Comparison of ENCODE assay signal across 28 cellular contexts in the genomic region with DNA sequence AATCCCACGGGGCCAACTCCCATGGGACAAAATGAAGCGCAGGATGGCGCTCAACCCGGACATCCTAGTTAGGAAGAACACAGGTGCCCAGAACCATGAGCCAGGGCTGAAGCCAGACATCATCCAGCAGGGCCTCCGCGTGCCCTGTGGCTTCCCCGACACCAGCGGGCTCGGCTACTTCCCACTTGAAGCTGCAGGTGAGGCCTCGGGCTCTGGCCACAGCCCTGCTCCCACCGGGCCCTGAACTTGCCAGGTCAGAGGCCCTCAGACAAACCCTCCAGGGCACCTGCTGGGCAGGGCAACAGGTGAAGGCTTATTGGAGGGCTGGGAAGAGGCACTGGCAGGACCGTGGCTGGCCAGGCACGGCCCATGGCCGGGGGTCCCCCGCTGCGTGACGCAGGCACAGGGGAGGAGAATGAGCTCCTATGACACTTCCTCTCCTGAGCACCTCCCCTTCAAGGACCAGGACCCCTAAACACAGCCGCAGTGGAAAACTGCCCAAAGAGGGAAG.
DNase-seq lines count a peak whose midpoint lies in the region; ATAC-seq, FAIRE-seq and TF ChIP-seq lines count a peak whose summit lies in the region.
"Had no signal": no experiment of that assay in that cellular context is flagged by ENCODE, and none has a peak within 500 bp of the region (broad histone marks: within the 10 kb centered on the region; RNA-seq: fewer than 3 reads in every experiment).

No MANE protein-coding gene starts in this region.

- peaks cover 3% of the 10 kb centered on the region; the same call in 1 of the 2 replicates for H4K20me1 ChIP-seq in HepG2 (ENCODE audit: insufficient read depth, low read length)

- H3K79me2 ChIP-seq in HepG2 (ENCODE audit: insufficient read depth, low read length), result peaks cover 2% of the 10 kb centered on the region

- no peak overlapping the region for H3K4me3 ChIP-seq in HepG2 (replicated peaks in 1 of 3; ENCODE audit: insufficient read depth in 1 of 3, low read depth in 2 of 3, low read length in 3 of 3)
- no peak overlapping the region for H3K4me3 ChIP-seq in right lobe of liver
- H3K4me3 ChIP-seq in vagina, result no peak overlapping the region
- H3K4me3 ChIP-seq in tibial nerve, result no peak overlapping the region
- H3K4me3 ChIP-seq: BLaER1 treated with 17β-estradiol and CSF1 and Interleukin-3, amounts not matched to agents 10 nM and 100 nM; coronary artery; hepatocyte; pancreas; spleen had no signal

- DNase-seq in HepG2 (ENCODE audit: low spot score), result no peak
- DNase-seq in right lobe of liver, result no peak
- no peak for DNase-seq in activated T-helper 2 cell treated with anti-CD3 and anti-CD28 coated beads, Interferon-gamma antibody, Interleukin-2, Interleukin-4, amounts not matched to agents 10 μg/mL and 5 μg/mL and 100 μg/mL, durations not matched to agents 14 hours and 24 hours and 36 hours (ENCODE audit: low spot score)
- no peak for DNase-seq in nephron progenitor cell
- DNase-seq in vagina (ENCODE audit: extremely low spot score in 2 of 2), result no peak
- no peak for DNase-seq in NCI-H1694 (lab: John Stamatoyannopoulos, UW)
- no peak for DNase-seq in tibial nerve (ENCODE audit: low spot score in 2 of 2)
- DNase-seq: activated CD4-positive, alpha-beta T cell treated with anti-CD3 and anti-CD28 coated beads for 1 hour; activated naive CD4-positive, alpha-beta T cell treated with anti-CD3 and anti-CD28 coated beads, Interleukin-2, amount 50 U/mL, for 16 hours; activated T-cell treated with anti-CD3 and anti-CD28 coated beads, Interleukin-2, amount 50 U/mL, for 1 hour; anterior cingulate cortex; effector memory CD4-positive, alpha-beta T cell; foreskin keratinocyte; HFFc6; left colon; naive B cell; NCI-H1436 treated with DMSO at 0.1 percent for 48 hours; NCI-H446; NCI-H82; RPMI8226; spleen; substantia nigra; T-helper 1 cell had no signal

- H3K36me3 Mint-ChIP-seq in activated T-helper 2 cell treated with anti-CD3 and anti-CD28 coated beads, Interferon-gamma antibody, Interleukin-2, Interleukin-4, amounts not matched to agents 10 μg/mL and 5 μg/mL and 100 μg/mL, durations not matched to agents 14 hours and 24 hours and 36 hours (ENCODE audit: low read depth), result peaks cover 81% of the 10 kb centered on the region
- H3K36me3 Mint-ChIP-seq in nephron progenitor cell (ENCODE audit: low read depth), result peaks cover 70% of the 10 kb centered on the region

- TF ChIP-seq EP300 in HepG2 (IDR thresholded peaks at IDR 0.05; ENCODE audit: low read depth in 2 of 2, low read length in 2 of 2) (no peak), HepG2 (CRISPR knock-in tag; IDR thresholded peaks at IDR 0.05; ENCODE audit: borderline replicate concordance) (no peak), tibial nerve (IDR thresholded peaks at IDR 0.05) (no peak)

- in situ Hi-C loops in HepG2 (cut with HindIII; ENCODE audit: extremely low pct_ligation_motif_present, low pct_unique_long_range_greater_than_20kb), result no loop called here

- peak overlapping the region; percentile 28 for H3K27ac Mint-ChIP-seq in activated T-helper 2 cell treated with anti-CD3 and anti-CD28 coated beads, Interferon-gamma antibody, Interleukin-2, Interleukin-4, amounts not matched to agents 10 μg/mL and 5 μg/mL and 100 μg/mL, durations not matched to agents 14 hours and 24 hours and 36 hours
- peak overlapping the region; percentile 92 for H3K27ac Mint-ChIP-seq in nephron progenitor cell
- H3K27ac Mint-ChIP-seq: HFFc6 had no signal

- H3K9ac ChIP-seq in HepG2 (ENCODE audit: insufficient read depth, low read depth, low read length), result no peak overlapping the region
- H3K9ac ChIP-seq: BLaER1 treated with 17β-estradiol and CSF1 and Interleukin-3, amounts not matched to agents 10 nM and 100 nM had no signal

- TF ChIP-seq CTCF in HepG2 (CRISPR knock-in tag; IDR thresholded peaks at IDR 0.05), result no peak
- no peak for TF ChIP-seq CTCF in right lobe of liver (IDR thresholded peaks at IDR 0.05)
- TF ChIP-seq CTCF in nephron progenitor cell (IDR thresholded peaks at IDR 0.05), result no peak
- no peak for TF ChIP-seq CTCF in vagina (IDR thresholded peaks at IDR 0.05)
- TF ChIP-seq CTCF in tibial nerve (IDR thresholded peaks at IDR 0.05), result no peak

- no peak for FAIRE-seq in HepG2 (lab: Jason Lieb, UNC)
- FAIRE-seq: pancreas, TTC549 had no signal

- intact Hi-C loops in HepG2 (cut with micrococcal nuclease; ENCODE audit: unreplicated experiment), result no loop called here
- intact Hi-C loops in right lobe of liver (cut with DNase I), result no loop called here
- intact Hi-C loops in activated T-helper 2 cell treated with anti-CD3 and anti-CD28 coated beads, Interferon-gamma antibody, Interleukin-2, Interleukin-4, amounts not matched to agents 10 μg/mL and 5 μg/mL and 100 μg/mL, durations not matched to agents 14 hours and 24 hours and 36 hours (cut with micrococcal nuclease), result no loop called here
- intact Hi-C loops in vagina (cut with DNase I), result no loop called here

- H3K36me3 ChIP-seq in HepG2 (replicated peaks in 1 of 2; ENCODE audit: control insufficient read depth in 1 of 2, insufficient read depth in 2 of 2, low read length in 2 of 2) (peaks cover 35 to 88% of the 10 kb centered on the region in 2 experiments), right lobe of liver (peaks cover 0 to 57% (median 6%) of the 10 kb centered on the region in 4 donors), vagina (peaks cover 0 to 51% of the 10 kb centered on the region in 2 donors), tibial nerve (peaks cover 0 to 64% (median 6%) of the 10 kb centered on the region in 3 donors)

- no peak for TF ChIP-seq RAD21 in HepG2 (CRISPR knock-in tag; IDR thresholded peaks at IDR 0.05)

- POLR2A ChIA-PET in HepG2 (lab: Yijun Ruan, JAX), result no interaction called here

- no peaks in the 10 kb centered on the region for H3K4me1 ChIP-seq in HepG2 (ENCODE audit: insufficient read depth, low read length)
- peaks cover 0 to 8% (median 3%) of the 10 kb centered on the region in 4 donors for H3K4me1 ChIP-seq in right lobe of liver
- H3K4me1 ChIP-seq in vagina, result peaks cover 41% of the 10 kb centered on the region
- peaks cover 0 to 26% (median 6%) of the 10 kb centered on the region in 4 donors for H3K4me1 ChIP-seq in tibial nerve
- H3K4me1 ChIP-seq: foreskin keratinocyte, pancreas had no signal

- H3K27me3 ChIP-seq in HepG2 (ENCODE audit: control insufficient read depth in 1 of 2, insufficient read depth in 2 of 2, low read length in 2 of 2) (no peaks in the 10 kb centered on the region), right lobe of liver (no peaks in the 10 kb centered on the region), vagina (no peaks in the 10 kb centered on the region), tibial nerve (no peaks in the 10 kb centered on the region)
- H3K27me3 ChIP-seq: BLaER1 treated with 17β-estradiol and CSF1 and Interleukin-3, amounts not matched to agents 10 nM and 100 nM; foreskin keratinocyte; hepatocyte; pancreas; spleen had no signal

- ATAC-seq in HepG2, result peak; percentile 3; the same call in 2 of the 3 replicates
- ATAC-seq in right lobe of liver, result no peak
- ATAC-seq: foreskin keratinocyte, left colon, pancreas had no signal

- H3K4me1 Mint-ChIP-seq in activated T-helper 2 cell treated with anti-CD3 and anti-CD28 coated beads, Interferon-gamma antibody, Interleukin-2, Interleukin-4, amounts not matched to agents 10 μg/mL and 5 μg/mL and 100 μg/mL, durations not matched to agents 14 hours and 24 hours and 36 hours (ENCODE audit: low read depth), result peaks cover 2% of the 10 kb centered on the region
- peaks cover 73% of the 10 kb centered on the region for H3K4me1 Mint-ChIP-seq in nephron progenitor cell

- no peak overlapping the region for H3K4me3 Mint-ChIP-seq in activated T-helper 2 cell treated with anti-CD3 and anti-CD28 coated beads, Interferon-gamma antibody, Interleukin-2, Interleukin-4, amounts not matched to agents 10 μg/mL and 5 μg/mL and 100 μg/mL, durations not matched to agents 14 hours and 24 hours and 36 hours (ENCODE audit: low read depth)
- H3K4me3 Mint-ChIP-seq in nephron progenitor cell, result no peak overlapping the region
- H3K4me3 Mint-ChIP-seq: HFFc6, naive B cell had no signal

- H3K4me2 ChIP-seq in HepG2 (ENCODE audit: low read depth, low read length), result no peak overlapping the region
- H3K4me2 ChIP-seq: BLaER1 treated with 17β-estradiol and CSF1 and Interleukin-3, amounts not matched to agents 10 nM and 100 nM; hepatocyte had no signal

- H3K27ac ChIP-seq in HepG2 (ENCODE audit: extremely low read length, insufficient read depth, low read length) (no peak overlapping the region), right lobe of liver (no peak overlapping the region), vagina (peak overlapping the region; percentile 13), tibial nerve (peak overlapping the region in 1 of 4 donors; percentile 65)
- H3K27ac ChIP-seq: BLaER1 treated with 17β-estradiol and CSF1 and Interleukin-3, amounts not matched to agents 10 nM and 100 nM; coronary artery; foreskin keratinocyte; hepatocyte; pancreas; spleen had no signal

- CTCF ChIA-PET in HepG2 (lab: Yijun Ruan, JAX; ENCODE audit: low intra/inter-chr PET ratio, low total read pairs), result interaction anchor here (0.6 kb wide), 1 partner anchor 17 kb away, joined by 3 read pairs; no protein-coding TSS in a partner anchor

- TF ChIP-seq POLR2A in HepG2 (IDR thresholded peaks at IDR 0.05; ENCODE audit: insufficient read depth in 1 of 2, low read depth in 2 of 2, low read length in 2 of 2), result no peak
- no peak for TF ChIP-seq POLR2A in right lobe of liver (IDR thresholded peaks at IDR 0.05)
- no peak for TF ChIP-seq POLR2A in vagina (IDR thresholded peaks at IDR 0.05)
- no peak for TF ChIP-seq POLR2A in tibial nerve (IDR thresholded peaks at IDR 0.05)

- H3K27me3 Mint-ChIP-seq in activated T-helper 2 cell treated with anti-CD3 and anti-CD28 coated beads, Interferon-gamma antibody, Interleukin-2, Interleukin-4, amounts not matched to agents 10 μg/mL and 5 μg/mL and 100 μg/mL, durations not matched to agents 14 hours and 24 hours and 36 hours (ENCODE audit: low read depth), result no peaks in the 10 kb centered on the region
- peaks cover 7% of the 10 kb centered on the region for H3K27me3 Mint-ChIP-seq in nephron progenitor cell (ENCODE audit: low read depth, poor library complexity)
- H3K27me3 Mint-ChIP-seq: naive B cell had no signal

- H3K9me3 ChIP-seq in HepG2 (ENCODE audit: low read length), result no peaks in the 10 kb centered on the region
- H3K9me3 ChIP-seq in right lobe of liver, result no peaks in the 10 kb centered on the region
- no peaks in the 10 kb centered on the region for H3K9me3 ChIP-seq in vagina
- no peaks in the 10 kb centered on the region for H3K9me3 ChIP-seq in tibial nerve
- H3K9me3 ChIP-seq: BLaER1 treated with 17β-estradiol and CSF1 and Interleukin-3, amounts not matched to agents 10 nM and 100 nM; pancreas; spleen had no signal

- BruUV-seq in HepG2 (replicated peaks; lab: Mats Ljungman, UMichigan), result no TSS peak

- H2AFZ ChIP-seq in HepG2 (ENCODE audit: low read length), result no peak overlapping the region
- H2AFZ ChIP-seq: hepatocyte had no signal

- H3K9me3 Mint-ChIP-seq in activated T-helper 2 cell treated with anti-CD3 and anti-CD28 coated beads, Interferon-gamma antibody, Interleukin-2, Interleukin-4, amounts not matched to agents 10 μg/mL and 5 μg/mL and 100 μg/mL, durations not matched to agents 14 hours and 24 hours and 36 hours, result no peaks in the 10 kb centered on the region
- no peaks in the 10 kb centered on the region for H3K9me3 Mint-ChIP-seq in nephron progenitor cell
- H3K9me3 Mint-ChIP-seq: HFFc6, naive B cell had no signal

- WGBS in HepG2 (ENCODE audit: low lambda C conversion rate), result 83% methylated on average over 1 of the region's 18 CpGs
- no CpG with 5 or more reads among the region's 18 CpGs for WGBS in right lobe of liver (ENCODE audit: insufficient coverage, low coverage, low lambda C conversion rate, missing lambda C conversion rate)
- 95% methylated on average over 16 to 17 of the region's 18 CpGs for WGBS in tibial nerve, 2 donors
